In genomic region chr9:108684288-108685025, GRCh38 we compare ENCODE assay signal across 14 cellular contexts.
DNase-seq lines count a peak whose midpoint lies in the region; ATAC-seq and TF ChIP-seq lines count a peak whose summit lies in the region.
"Had no signal": no experiment of that assay in that cellular context is flagged by ENCODE, and none has a peak within 500 bp of the region (broad histone marks: within the 10 kb centered on the region; RNA-seq: fewer than 3 reads in every experiment).

No MANE protein-coding gene starts in this region.

- H3K4me1 ChIP-seq in esophagus muscularis mucosa, result no peaks in the 10 kb centered on the region
- H3K4me1 ChIP-seq in vagina, result no peaks in the 10 kb centered on the region

- peaks cover 0 to 19% (median 10%) of the 10 kb centered on the region in 4 donors for H3K9me3 ChIP-seq in esophagus muscularis mucosa
- H3K9me3 ChIP-seq in vagina, result no peaks in the 10 kb centered on the region

- ATAC-seq in GM19395 (IDR thresholded peaks at IDR 0.05; ENCODE audit: unreplicated experiment), result no peak
- ATAC-seq: CD8-positive, alpha-beta T cell had no signal

- TF ChIP-seq CTCF in esophagus muscularis mucosa (IDR thresholded peaks at IDR 0.05) (no peak), vagina (IDR thresholded peaks at IDR 0.05) (no peak)

- no peak for TF ChIP-seq POLR2A in esophagus muscularis mucosa (IDR thresholded peaks at IDR 0.05; ENCODE audit: low read depth)
- TF ChIP-seq POLR2A in vagina (IDR thresholded peaks at IDR 0.05), result no peak

- 83% methylated on average over 4 of the region's 4 CpGs for WGBS in esophagus muscularis mucosa

- H3K4me3 ChIP-seq in esophagus muscularis mucosa, result no peak overlapping the region
- H3K4me3 ChIP-seq in vagina, result no peak overlapping the region
- H3K4me3 ChIP-seq: GM23248 had no signal

- H3K27ac ChIP-seq in esophagus muscularis mucosa (replicated peaks in 1 of 4), result no peak overlapping the region
- H3K27ac ChIP-seq in vagina, result no peak overlapping the region
- H3K27ac ChIP-seq: 22Rv1, GM23248, HL-60 had no signal

- DNase-seq in DMS 273 (lab: John Stamatoyannopoulos, UW; ENCODE audit: unreplicated experiment), result peak; percentile 3
- DNase-seq in DMS 273 treated with DMSO at 0.1 percent for 48 hours (lab: John Stamatoyannopoulos, UW), result no peak
- peak; percentile 3 for DNase-seq in NCI-H524 treated with DMSO at 0.1 percent for 48 hours (lab: John Stamatoyannopoulos, UW)
- peak; percentile 79 for DNase-seq in esophagus muscularis mucosa (ENCODE audit: extremely low spot score)
- DNase-seq in vagina (ENCODE audit: extremely low spot score in 2 of 2), result peak; percentile 40 to 58
- no peak for DNase-seq in NCI-H1417 (lab: John Stamatoyannopoulos, UW)
- DNase-seq: CD8-positive, alpha-beta T cell; COR-L47; DMS53; GM23248; H7 had no signal

- no peak for TF ChIP-seq EP300 in esophagus muscularis mucosa (IDR thresholded peaks at IDR 0.05)

- intact Hi-C loops in esophagus muscularis mucosa (cut with DNase I), result no loop called here
- intact Hi-C loops in vagina (cut with DNase I), result no loop called here

- no peaks in the 10 kb centered on the region for H3K36me3 ChIP-seq in esophagus muscularis mucosa
- H3K36me3 ChIP-seq in vagina, result no peaks in the 10 kb centered on the region

- H3K27me3 ChIP-seq in esophagus muscularis mucosa (no peaks in the 10 kb centered on the region), vagina (no peaks in the 10 kb centered on the region)

Comparison
In these comparisons a context has a peak if more than half of its experiments do, and no peak if none do; other contexts are left out.
1. DNase-seq: peak in DMS 273 (single experiment), NCI-H524 treated with DMSO at 0.1 percent for 48 hours (single experiment), esophagus muscularis mucosa (single experiment) and vagina (2 of 2); none in DMS 273 treated with DMSO at 0.1 percent for 48 hours (single experiment) and NCI-H1417 (0 of 3).